In genomic region chr5:54226215-54226614, GRCh38 we compare ENCODE assay signal across 23 cellular contexts.
"Had no signal": no experiment of that assay in that cellular context is flagged by ENCODE, and none has a peak within 500 bp of the region (broad histone marks: within the 10 kb centered on the region; RNA-seq: fewer than 3 reads in every experiment).

No MANE protein-coding gene starts in this region.

- H3K27ac ChIP-seq: hepatocyte, lower lobe of right lung, sigmoid colon, suprapubic skin, tibial artery, upper lobe of right lung, VCaP had no signal

- H3K4me1 ChIP-seq: suprapubic skin had no signal

- H3K36me3 ChIP-seq: lower lobe of right lung, sigmoid colon, suprapubic skin, tibial artery, upper lobe of right lung had no signal

- H3K27me3 Mint-ChIP-seq: stimulated activated naive B cell treated with anti-CD40 and anti-IgM and Interleukin-4, amounts not matched to agents 10 μg/mL and 1 μg/mL and 100 μg/mL, for 72 hours had no signal

- H3K9me3 Mint-ChIP-seq: activated naive CD4-positive, alpha-beta T cell treated with anti-CD3 and anti-CD28 coated beads, Interleukin-2, amount 10 ng/mL, durations not matched to agents 7 days and 5 days had no signal

- H3K27me3 ChIP-seq: hepatocyte, sigmoid colon, suprapubic skin, tibial artery, upper lobe of right lung had no signal

- H3K4me3 Mint-ChIP-seq: activated naive CD4-positive, alpha-beta T cell treated with anti-CD3 and anti-CD28 coated beads, Interleukin-2, amount 10 ng/mL, durations not matched to agents 7 days and 5 days; nephron; stimulated activated naive B cell treated with anti-CD40 and anti-IgM and Interleukin-4, amounts not matched to agents 10 μg/mL and 1 μg/mL and 100 μg/mL, for 72 hours had no signal

- H3K4me3 ChIP-seq: hepatocyte, lower lobe of right lung, mucosa of descending colon, sigmoid colon, suprapubic skin, tibial artery, upper lobe of right lung had no signal

- H3K27ac Mint-ChIP-seq: activated naive CD4-positive, alpha-beta T cell treated with anti-CD3 and anti-CD28 coated beads, Interleukin-2, amount 10 ng/mL, durations not matched to agents 7 days and 5 days; nephron; stimulated activated naive B cell treated with anti-CD40 and anti-IgM and Interleukin-4, amounts not matched to agents 10 μg/mL and 1 μg/mL and 100 μg/mL, for 72 hours had no signal

- H3K4me1 Mint-ChIP-seq: activated naive CD4-positive, alpha-beta T cell treated with anti-CD3 and anti-CD28 coated beads, Interleukin-2, amount 10 ng/mL, durations not matched to agents 7 days and 5 days had no signal

- DNase-seq: activated CD4-positive, alpha-beta T cell treated with anti-CD3 and anti-CD28 coated beads for 4 hours; activated CD4-positive, alpha-beta T cell treated with anti-CD3 and anti-CD28 coated beads, Interleukin-2, amount 50 U/mL, for 4 hours; activated effector memory CD4-positive, alpha-beta T cell treated with anti-CD3 and anti-CD28 coated beads, Interleukin-2, amount 50 U/mL, for 16 hours; activated naive CD4-positive, alpha-beta T cell treated with anti-CD3 and anti-CD28 coated beads, Interleukin-2, amount 10 ng/mL, durations not matched to agents 7 days and 5 days; activated T-cell treated with anti-CD3 and anti-CD28 coated beads for 4 hours; amniotic stem cell; central memory CD4-positive, alpha-beta T cell; islet precursor cell; lower lobe of right lung; mesendoderm; mucosa of descending colon; sigmoid colon; small intestine; stimulated activated CD4-positive, alpha-beta T cell treated with anti-CD3 and anti-CD28 coated beads, Interleukin-4, amount 100 ng/mL, for 4 hours; stimulated activated CD8-positive, alpha-beta memory T cell treated with anti-CD3 and anti-CD28 coated beads, Interleukin-4, amount 100 ng/mL, for 48 hours; stimulated activated naive B cell treated with anti-CD40 and anti-IgM and Interleukin-4, amounts not matched to agents 10 μg/mL and 1 μg/mL and 100 μg/mL, for 72 hours; tibial artery; upper lobe of right lung had no signal

- H3K9me3 ChIP-seq: lower lobe of right lung, mucosa of descending colon, sigmoid colon, suprapubic skin, tibial artery, upper lobe of right lung had no signal

- ATAC-seq: esophagus mucosa; lower lobe of right lung; mucosa of descending colon; stimulated activated naive B cell treated with anti-CD40 and anti-IgM and Interleukin-4, amounts not matched to agents 10 μg/mL and 1 μg/mL and 100 μg/mL, for 72 hours; upper lobe of right lung had no signal
